Comparison of ENCODE assay signal across 7 cellular contexts in genomic region chr2:191013876-191014652, GRCh38. TPM values are rescaled to one million over a fixed set of nuclear protein-coding genes. Genes with fewer than 3 reads are reported as not detected.
DNase-seq lines count a peak whose midpoint lies in the region; ATAC-seq, FAIRE-seq and TF ChIP-seq lines count a peak whose summit lies in the region.

Gene STAT1, minus strand, starts transcription at chr2:191014171. Its CDS starts 4,168 bp downstream, at chr2:191010003.

- H3K4me2 ChIP-seq in astrocyte (ENCODE audit: low read length) (peak within 1 kb of the TSS; percentile 97), hepatocyte (peak within 1 kb of the TSS; percentile 89)

- H3K9ac ChIP-seq in astrocyte (ENCODE audit: low read length) = peak within 1 kb of the TSS; percentile 91

- H3K9me2 ChIP-seq in hepatocyte (replicated peaks; ENCODE audit: insufficient read depth) = no peaks in the 10 kb centered on the region

- H3K9me3 ChIP-seq in astrocyte (ENCODE audit: insufficient read depth, low read depth, low read length) (no peaks in the 10 kb centered on the region), hepatocyte (ENCODE audit: low read depth) (no peaks in the 10 kb centered on the region)

- WGBS in hepatocyte (ENCODE audit: low lambda C conversion rate, missing lambda C conversion rate) = 1% methylated on average over 56 of the region's 74 CpGs

- H3K9me3 Mint-ChIP-seq in astrocyte (ENCODE audit: unreplicated experiment) = peaks cover 1% of the 10 kb centered on the region

- H3K36me3 ChIP-seq in astrocyte (ENCODE audit: insufficient read depth, low read length) (no peaks in the 10 kb centered on the region), hepatocyte (replicated peaks; ENCODE audit: insufficient read depth, low read depth) (no peaks in the 10 kb centered on the region)

- no peak within 1 kb of the TSS for H3K4me3 Mint-ChIP-seq in astrocyte (ENCODE audit: unreplicated experiment)

- H3K79me2 ChIP-seq in astrocyte (ENCODE audit: insufficient read depth, low read length) (peaks cover 33% of the 10 kb centered on the region), hepatocyte (peaks cover 35% of the 10 kb centered on the region)

- H2AFZ ChIP-seq in astrocyte (ENCODE audit: low read depth, low read length) (peak within 1 kb of the TSS; percentile 91), hepatocyte (peak within 1 kb of the TSS; percentile 61)

- H3K27ac Mint-ChIP-seq in astrocyte (ENCODE audit: unreplicated experiment) = no peak within 1 kb of the TSS

- peaks cover 14% of the 10 kb centered on the region for H3K4me1 ChIP-seq in astrocyte (ENCODE audit: insufficient read depth, low read length)
- peaks cover 17% of the 10 kb centered on the region for H3K4me1 ChIP-seq in hepatocyte (ENCODE audit: insufficient read depth)

- TF ChIP-seq CTCF in astrocyte (IDR thresholded peaks at IDR 0.05; ENCODE audit: insufficient read depth, low read depth, low read length) (no peak), hepatocyte (IDR thresholded peaks at IDR 0.05; ENCODE audit: poor library complexity) (no peak)

- peak within 1 kb of the TSS; percentile 100 for H3K4me3 ChIP-seq in astrocyte (ENCODE audit: insufficient read depth, low read depth, low read length)
- peak within 1 kb of the TSS; percentile 59 for H3K4me3 ChIP-seq in hepatocyte

- FAIRE-seq in astrocyte (lab: Jason Lieb, UNC) = no peak

- intact Hi-C loops in T-helper 2 cell treated with Interferon-gamma antibody and Interleukin-4, amounts not matched to agents 100 ng/mL and 5 ng/mL, for 36 hours (cut with micrococcal nuclease) = loop anchor here (1.0 to 5.0 kb wide), 6 partner anchors 8 to 1352 kb away; partner anchors contain the start of genes ASNSD1, GLS, ORMDL1 and PMS1

- H4K20me1 ChIP-seq in astrocyte (ENCODE audit: insufficient read depth, low read length) (peaks cover 22% of the 10 kb centered on the region), hepatocyte (ENCODE audit: insufficient read depth, poor library complexity, severe bottlenecking) (peaks cover 4% of the 10 kb centered on the region)

- no peaks in the 10 kb centered on the region for H3K27me3 Mint-ChIP-seq in astrocyte (ENCODE audit: low read depth, unreplicated experiment)

- H3K27me3 ChIP-seq in astrocyte (ENCODE audit: insufficient read depth, low read length) (no peaks in the 10 kb centered on the region), hepatocyte (no peaks in the 10 kb centered on the region)

- ATAC-seq in GM18502 (IDR thresholded peaks at IDR 0.05; ENCODE audit: poor library complexity, unreplicated experiment) = peak; percentile 87
- peak; percentile 78 for ATAC-seq in HG02938 (IDR thresholded peaks at IDR 0.05; ENCODE audit: unreplicated experiment)

- H3K27ac ChIP-seq in astrocyte (ENCODE audit: low read depth, low read length) (peak within 1 kb of the TSS; percentile 79), hepatocyte (peak within 1 kb of the TSS; percentile 91)

- DNase-seq in NCI-H1694 treated with DMSO at 0.1 percent for 48 hours (lab: John Stamatoyannopoulos, UW) = peak; percentile 87
- DNase-seq in astrocyte (ENCODE audit: low read depth) = peak; percentile 75
- DNase-seq in hepatocyte (ENCODE audit: low spot score) = peak; percentile 98
- peak; percentile 72 for DNase-seq in renal cortical epithelial cell (ENCODE audit: low read depth)

- H3K4me1 Mint-ChIP-seq in astrocyte (ENCODE audit: low read depth, unreplicated experiment) = peaks cover 16% of the 10 kb centered on the region

- peaks cover 14% of the 10 kb centered on the region for H3K36me3 Mint-ChIP-seq in astrocyte (ENCODE audit: low read depth, unreplicated experiment)

RNA-seq across cellular contexts. Expression of gene STAT1, which starts in this region (rescaled TPM):
- total RNA-seq in T-helper 2 cell treated with Interferon-gamma antibody and Interleukin-4, amounts not matched to agents 100 ng/mL and 5 ng/mL, for 36 hours = 776 and 789 TPM in 2 replicates
- total RNA-seq in astrocyte = 377 and 447 TPM in 2 replicates
- total RNA-seq in hepatocyte = 102 and 124 TPM in 2 replicates
- 53.3 and 70.9 TPM in 2 replicates for polyA plus RNA-seq in hepatocyte
- total RNA-seq in renal cortical epithelial cell = 149 and 189 TPM in 2 replicates

Comparison
In these comparisons a context has a peak if more than half of its experiments do, and no peak if none do; other contexts are left out.
1. Peak in every context shown above with its lines: DNase-seq, ATAC-seq, H3K4me3 ChIP-seq and H3K27ac ChIP-seq.